ENCODE assay signal across 23 cellular contexts in the genomic region with DNA sequence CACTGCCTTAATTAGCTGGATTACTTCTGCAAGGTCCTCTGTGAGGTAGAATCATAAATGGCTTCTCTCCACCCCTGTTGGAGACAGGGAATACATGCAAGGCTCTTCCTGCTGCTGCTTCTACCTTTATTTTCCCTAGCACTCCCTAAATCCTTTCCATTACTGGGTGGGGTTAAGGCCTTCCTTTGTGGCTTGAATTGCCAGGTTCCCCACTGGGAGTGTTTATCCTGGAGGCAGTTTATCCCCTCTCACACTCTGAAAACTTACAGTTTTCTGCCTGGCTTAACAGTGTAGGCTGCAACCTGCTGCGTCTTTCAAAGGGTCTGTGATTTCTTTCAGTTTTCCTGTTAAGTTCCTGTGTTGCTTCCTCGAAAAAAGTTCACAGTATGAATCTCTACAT.
DNase-seq lines count a peak whose midpoint lies in the region; ATAC-seq, FAIRE-seq and TF ChIP-seq lines count a peak whose summit lies in the region.
"Had no signal": no experiment of that assay in that cellular context is flagged by ENCODE, and none has a peak within 500 bp of the region (broad histone marks: within the 10 kb centered on the region; RNA-seq: fewer than 3 reads in every experiment).

No MANE protein-coding gene starts in this region.

- TF ChIP-seq POLR2A in H1 (IDR thresholded peaks at IDR 0.05; ENCODE audit: control extremely low read depth in 1 of 2, low read depth in 2 of 2, low read length in 2 of 2) (no peak), tibial nerve (IDR thresholded peaks at IDR 0.05) (no peak)

- TF ChIP-seq RAD21 in H1 (IDR thresholded peaks at IDR 0.05 in 1 of 2, conservative IDR thresholded peaks at IDR 0.05 in 1 of 2; ENCODE audit: low read depth in 2 of 2, low read length in 2 of 2) = no peak

- no peak overlapping the region for H3K23ac ChIP-seq in H1 (ENCODE audit: insufficient read length)

- H3K4ac ChIP-seq in H1 (replicated peaks; ENCODE audit: insufficient read length, low read depth, low read length) = no peak overlapping the region

- no peaks in the 10 kb centered on the region for H3K36me3 Mint-ChIP-seq in GM23338 (ENCODE audit: low read depth)
- H3K36me3 Mint-ChIP-seq in nephron progenitor cell (ENCODE audit: low read depth) = no peaks in the 10 kb centered on the region
- H3K36me3 Mint-ChIP-seq: CD4-positive, CD25-positive, alpha-beta regulatory T cell had no signal

- H3K18ac ChIP-seq in H1 (ENCODE audit: extremely low read depth, low read length) = no peak overlapping the region

- no peaks in the 10 kb centered on the region for H3K9me3 ChIP-seq in H1 (ENCODE audit: insufficient read depth in 2 of 2, low read depth in 1 of 2, low read length in 1 of 2)
- H3K9me3 ChIP-seq in tibial nerve = peaks cover 0 to 4% (median 0%) of the 10 kb centered on the region in 4 donors
- H3K9me3 ChIP-seq: BLaER1 had no signal

- H3K9me3 Mint-ChIP-seq in GM23338 = no peaks in the 10 kb centered on the region
- no peaks in the 10 kb centered on the region for H3K9me3 Mint-ChIP-seq in nephron progenitor cell

- no peak overlapping the region for H4K8ac ChIP-seq in H1 (ENCODE audit: extremely low read depth, insufficient read depth, low read length)

- CTCF ChIA-PET in H1 (lab: Charles Lee; ENCODE audit: partially characterized antibody) (interaction anchor here (0.6 kb wide), 1 partner anchor 1370 kb away, joined by 3 read pairs; no protein-coding TSS in a partner anchor), HEK293T (lab: Yijun Ruan, JAX) (no interaction called here)

- H3F3A ChIP-seq in GM23338 (replicated peaks; ENCODE audit: low read depth) = no peaks in the 10 kb centered on the region

- peak overlapping the region in 1 of 4 experiments; percentile 13; a peak in 1 of 7 replicates for H3K9ac ChIP-seq in H1 (replicated peaks in 1 of 4; ENCODE audit: extremely low read depth in 1 of 4, low read depth in 3 of 4, low read length in 3 of 4)
- H3K9ac ChIP-seq: BLaER1 had no signal

- no peak overlapping the region; the same call in 1 of the 2 replicates for H2BK5ac ChIP-seq in H1 (ENCODE audit: low read depth, low read length)

- no peaks in the 10 kb centered on the region for H3K79me1 ChIP-seq in H1 (ENCODE audit: low read depth, low read length)

- no peak overlapping the region for H3K56ac ChIP-seq in H1 (replicated peaks; ENCODE audit: insufficient read length, low read depth, low read length)

- no peak overlapping the region for H4K91ac ChIP-seq in H1 (replicated peaks; ENCODE audit: insufficient read length, low read length)

- H4K20me1 ChIP-seq in GM23338 (replicated peaks; ENCODE audit: insufficient read depth) (no peaks in the 10 kb centered on the region), H1 (replicated peaks in 1 of 2; ENCODE audit: control insufficient read depth in 1 of 2, insufficient read depth in 2 of 2, low read length in 2 of 2) (no peaks in the 10 kb centered on the region)
- H4K20me1 ChIP-seq: BLaER1 had no signal

- H4K5ac ChIP-seq in H1 (ENCODE audit: insufficient read length, low read depth, low read length) = no peak overlapping the region

- no peak overlapping the region for H2BK20ac ChIP-seq in H1 (ENCODE audit: low read length)

- H3K4me3 Mint-ChIP-seq in GM23338 = no peak overlapping the region
- H3K4me3 Mint-ChIP-seq in nephron progenitor cell = no peak overlapping the region
- H3K4me3 Mint-ChIP-seq: HFFc6 had no signal

- H3K23me2 ChIP-seq in H1 (ENCODE audit: low read depth, low read length) = no peaks in the 10 kb centered on the region

- H3K27ac ChIP-seq in GM23338 (ENCODE audit: low read depth) (no peak overlapping the region), H1 (ENCODE audit: low read depth, low read length) (no peak overlapping the region), tibial nerve (no peak overlapping the region)
- H3K27ac ChIP-seq: BLaER1, Peyer's patch had no signal

- H3K4me2 ChIP-seq in GM23338 (no peak overlapping the region), H1 (ENCODE audit: insufficient read depth in 1 of 2, low read depth in 2 of 2, low read length in 2 of 2) (no peak overlapping the region)
- H3K4me2 ChIP-seq: BLaER1 had no signal

- TF ChIP-seq EP300 in H1 (IDR thresholded peaks at IDR 0.05; ENCODE audit: borderline replicate concordance in 1 of 2, low read depth in 2 of 2, low read length in 2 of 2) (no peak), tibial nerve (IDR thresholded peaks at IDR 0.05) (no peak)

- H3K4me1 Mint-ChIP-seq in GM23338 (peaks cover 6% of the 10 kb centered on the region; the same call in 1 of the 3 replicates), nephron progenitor cell (peaks cover 11% of the 10 kb centered on the region)
- H3K4me1 Mint-ChIP-seq: CD4-positive, CD25-positive, alpha-beta regulatory T cell had no signal

- no peak overlapping the region for H2AK5ac ChIP-seq in H1 (ENCODE audit: low read depth, low read length)

- H2BK120ac ChIP-seq in H1 (replicated peaks; ENCODE audit: low read depth, low read length) = no peak overlapping the region

- peak overlapping the region; percentile 5 for H2AFZ ChIP-seq in GM23338
- H2AFZ ChIP-seq in H1 (ENCODE audit: low read length) = peak overlapping the region; percentile 74

- no peak overlapping the region for H2BK12ac ChIP-seq in H1 (ENCODE audit: low read depth, low read length)

- no peak for FAIRE-seq in H1 (lab: Jason Lieb, UNC)
- FAIRE-seq: D721Med, H54, K562 had no signal

- no peak overlapping the region for H3K14ac ChIP-seq in H1 (ENCODE audit: insufficient read length)

- H3K27me3 Mint-ChIP-seq in GM23338 (ENCODE audit: insufficient read depth, low read depth, poor library complexity) (peaks cover 2% of the 10 kb centered on the region), nephron progenitor cell (ENCODE audit: low read depth, poor library complexity) (no peaks in the 10 kb centered on the region)
- H3K27me3 Mint-ChIP-seq: CD4-positive, CD25-positive, alpha-beta regulatory T cell had no signal

- WGBS in H1 (ENCODE audit: extremely low coverage in 1 of 2, insufficient coverage in 1 of 2, insufficient read length in 1 of 2, insufficient replicate concordance in 2 of 2, low coverage in 1 of 2, low lambda C conversion rate in 2 of 2, missing lambda C conversion rate in 1 of 2), 2 experiments = 80% methylated on average over 2 of the region's 2 CpGs; no CpG with 5 or more reads in 1 of the 2 experiments
- 28 to 32% methylated on average over 2 of the region's 2 CpGs for WGBS in tibial nerve, 2 donors

- no peaks in the 10 kb centered on the region for H3K27me3 ChIP-seq in GM23338 (ENCODE audit: insufficient read depth)
- H3K27me3 ChIP-seq in H1 (replicated peaks in 1 of 4; ENCODE audit: control insufficient read depth in 3 of 4, extremely low read depth in 1 of 4, insufficient read depth in 3 of 4, low read length in 3 of 4) = no peaks in the 10 kb centered on the region
- no peaks in the 10 kb centered on the region for H3K27me3 ChIP-seq in tibial nerve
- H3K27me3 ChIP-seq: BLaER1, Peyer's patch had no signal

- H3K27ac Mint-ChIP-seq in GM23338 (no peak overlapping the region), nephron progenitor cell (peak overlapping the region; percentile 91)
- H3K27ac Mint-ChIP-seq: CD4-positive, CD25-positive, alpha-beta regulatory T cell; HFFc6 had no signal

- H3K79me2 ChIP-seq in GM23338 (replicated peaks; ENCODE audit: insufficient read depth) (no peaks in the 10 kb centered on the region), H1 (ENCODE audit: control insufficient read depth in 1 of 2, insufficient read depth in 2 of 2, low read length in 2 of 2) (no peaks in the 10 kb centered on the region)

- H3K36me3 ChIP-seq in GM23338 (ENCODE audit: insufficient read depth) (no peaks in the 10 kb centered on the region), H1 (ENCODE audit: control insufficient read depth in 2 of 4, insufficient read depth in 4 of 4, low read length in 3 of 4) (no peaks in the 10 kb centered on the region), tibial nerve (no peaks in the 10 kb centered on the region)
- H3K36me3 ChIP-seq: BLaER1, Peyer's patch had no signal

- H3K4me3 ChIP-seq in GM23338 (no peak overlapping the region), H1 (ENCODE audit: extremely low read depth in 1 of 4, insufficient read depth in 2 of 4, low read depth in 3 of 4, low read length in 4 of 4) (no peak overlapping the region), tibial nerve (no peak overlapping the region)
- H3K4me3 ChIP-seq: BLaER1, K562, Peyer's patch had no signal

- H3K9me2 ChIP-seq in GM23338 (ENCODE audit: insufficient read depth) = no peaks in the 10 kb centered on the region; the same call in 1 of the 2 replicates

- peak; percentile 72 for ATAC-seq in GM23338
- ATAC-seq: K562 had no signal

- no peak for DNase-seq in GM23338 (ENCODE audit: low spot score)
- peak; percentile 83 for DNase-seq in NCI-H69 (lab: John Stamatoyannopoulos, UW)
- no peak for DNase-seq in H1 (ENCODE audit: low read depth in 1 of 2, low spot score in 2 of 2)
- no peak for DNase-seq in nephron progenitor cell
- DNase-seq in MV-4-11 (lab: John Stamatoyannopoulos, UW) = no peak
- no peak for DNase-seq in NCI-H1436 (lab: John Stamatoyannopoulos, UW)
- DNase-seq in tibial nerve (ENCODE audit: low spot score in 2 of 2) = no peak
- no peak for DNase-seq in HEK293T (ENCODE audit: extremely low spot score)
- DNase-seq: CD4-positive, CD25-positive, alpha-beta regulatory T cell; HFFc6; Kasumi-1; NCI-H1105; NCI-H1694; NCI-H2029 treated with DMSO at 0.1 percent for 48 hours; NCI-H2227 treated with DMSO at 0.1 percent for 48 hours; NCI-H526 treated with DMSO at 0.1 percent for 48 hours; OCI-M1; Peyer's patch; SHP77 treated with DMSO at 0.1 percent for 48 hours had no signal

- H3K4me1 ChIP-seq in GM23338 (ENCODE audit: insufficient read depth) = no peaks in the 10 kb centered on the region
- H3K4me1 ChIP-seq in H1 (replicated peaks in 1 of 4; ENCODE audit: control insufficient read depth in 3 of 4, insufficient read depth in 4 of 4, low read length in 3 of 4) = peaks cover 0 to 5% (median 2%) of the 10 kb centered on the region in 4 experiments; a peak in 3 of 7 replicates
- no peaks in the 10 kb centered on the region for H3K4me1 ChIP-seq in tibial nerve
- H3K4me1 ChIP-seq: Peyer's patch had no signal

- TF ChIP-seq CTCF in GM23338 (conservative IDR thresholded peaks at IDR 0.05; ENCODE audit: low read depth in 2 of 2) (no peak), H1 (IDR thresholded peaks at IDR 0.05; ENCODE audit: control extremely low read depth in 1 of 3, insufficient read depth in 1 of 3, low read depth in 1 of 3, low read length in 3 of 3) (no peak), nephron progenitor cell (IDR thresholded peaks at IDR 0.05) (no peak), tibial nerve (IDR thresholded peaks at IDR 0.05) (no peak)

- POLR2A ChIA-PET in H1 (lab: Charles Lee; ENCODE audit: partially characterized antibody) (no interaction called here), HEK293T (lab: Yijun Ruan, JAX) (no interaction called here)

- H2BK15ac ChIP-seq in H1 (ENCODE audit: low read length) = no peak overlapping the region

TF ChIP-seq in GM23338, 12 proteins besides CTCF, POLR2A, EP300 and RAD21 (continues in another document):
- no peak for TF ChIP-seq CREB1 (CRISPR knock-in tag; IDR thresholded peaks at IDR 0.05; ENCODE audit: low read depth)

TF ChIP-seq in H1, 55 proteins besides CTCF, POLR2A, EP300 and RAD21 (continues in another document):
- TF ChIP-seq SIN3A (conservative IDR thresholded peaks at IDR 0.05 in 1 of 2, IDR thresholded peaks at IDR 0.05 in 1 of 2; ENCODE audit: low read depth in 1 of 2, low read length in 2 of 2) = no peak
